In genomic region chr13:109410868-109411267, GRCh38 we compare ENCODE assay signal across 26 cellular contexts.
DNase-seq lines count a peak whose midpoint lies in the region; ATAC-seq, FAIRE-seq and TF ChIP-seq lines count a peak whose summit lies in the region.
"Had no signal": no experiment of that assay in that cellular context is flagged by ENCODE, and none has a peak within 500 bp of the region (broad histone marks: within the 10 kb centered on the region; RNA-seq: fewer than 3 reads in every experiment).

No MANE protein-coding gene starts in this region.

- H2BK120ac ChIP-seq in trophoblast cell (ENCODE audit: insufficient read depth, low read length, poor library complexity) = no peak overlapping the region

- no peak overlapping the region for H3K4ac ChIP-seq in trophoblast cell (ENCODE audit: low read depth, low read length)

- ATAC-seq in GM23338 = no peak
- ATAC-seq: A549 had no signal

- H3K14ac ChIP-seq in trophoblast cell (ENCODE audit: low read length) = no peak overlapping the region

- DNase-seq in GM23338 (ENCODE audit: low spot score) = no peak
- peak; percentile 31 for DNase-seq in cerebellum (ENCODE audit: low spot score)
- DNase-seq in trophoblast cell = no peak
- DNase-seq in BE2C = no peak
- DNase-seq in activated T-cell treated with anti-CD3 and anti-CD28 coated beads, Interleukin-2, amount 50 U/mL, for 24 hours = no peak
- DNase-seq in kidney = no peak
- DNase-seq: AML-193; C1 segment of cervical spinal cord; CD4-positive, alpha-beta memory T cell; CD4-positive, CD25-positive, alpha-beta regulatory T cell; CD8-positive, alpha-beta memory T cell; COR-L47; DMS 273 treated with DMSO at 0.1 percent for 48 hours; DMS153; DMS53; DMS79; DND-41; EL; GF-D8 had no signal

- no peaks in the 10 kb centered on the region for H3K36me3 ChIP-seq in GM23338 (ENCODE audit: insufficient read depth)
- no peaks in the 10 kb centered on the region for H3K36me3 ChIP-seq in trophoblast cell (ENCODE audit: control insufficient read depth in 1 of 2, insufficient read depth in 2 of 2, low read length in 2 of 2)
- no peaks in the 10 kb centered on the region for H3K36me3 ChIP-seq in BE2C
- H3K36me3 ChIP-seq in kidney (ENCODE audit: control insufficient read depth in 1 of 2, insufficient read depth in 2 of 2, low read length in 2 of 2) = no peaks in the 10 kb centered on the region
- H3K36me3 ChIP-seq: BLaER1 had no signal

- no peak overlapping the region for H4K91ac ChIP-seq in trophoblast cell (ENCODE audit: low read depth, low read length)

- H3K4me2 ChIP-seq in GM23338 = no peak overlapping the region
- no peak overlapping the region for H3K4me2 ChIP-seq in trophoblast cell (ENCODE audit: low read length)
- H3K4me2 ChIP-seq: A549, BLaER1 had no signal

- H3K4me1 Mint-ChIP-seq in GM23338 = peaks cover 8% of the 10 kb centered on the region; the same call in 2 of the 3 replicates
- H3K4me1 Mint-ChIP-seq in activated T-cell treated with anti-CD3 and anti-CD28 coated beads, Interleukin-2, amount 50 U/mL, for 24 hours (ENCODE audit: low read depth) = no peaks in the 10 kb centered on the region
- H3K4me1 Mint-ChIP-seq: B cell; CD4-positive, alpha-beta memory T cell; CD4-positive, CD25-positive, alpha-beta regulatory T cell; CD8-positive, alpha-beta memory T cell had no signal

- H3K23ac ChIP-seq in trophoblast cell (ENCODE audit: low read length) = no peak overlapping the region

- intact Hi-C loops in kidney (cut with DNase I) = no loop called here

- H2BK5ac ChIP-seq in trophoblast cell (ENCODE audit: low read depth, low read length, poor library complexity) = peak overlapping the region; percentile 37

- H3K4me3 ChIP-seq in GM23338 (no peak overlapping the region), trophoblast cell (ENCODE audit: low read depth, low read length) (no peak overlapping the region), BE2C (ENCODE audit: low read depth, low read length) (no peak overlapping the region), kidney (ENCODE audit: low read length in 2 of 2) (no peak overlapping the region)
- H3K4me3 ChIP-seq: A549, BLaER1 had no signal

- H2BK12ac ChIP-seq in trophoblast cell (ENCODE audit: low read length) = peak overlapping the region; percentile 10

- H3K27ac Mint-ChIP-seq in GM23338 = no peak overlapping the region
- no peak overlapping the region for H3K27ac Mint-ChIP-seq in activated T-cell treated with anti-CD3 and anti-CD28 coated beads, Interleukin-2, amount 50 U/mL, for 24 hours
- H3K27ac Mint-ChIP-seq: B cell; CD14-positive monocyte; CD4-positive, alpha-beta memory T cell; CD4-positive, CD25-positive, alpha-beta regulatory T cell; CD8-positive, alpha-beta memory T cell had no signal

- no peaks in the 10 kb centered on the region for H3K4me1 ChIP-seq in GM23338 (ENCODE audit: insufficient read depth)
- peaks cover 0 to 2% of the 10 kb centered on the region in 2 experiments for H3K4me1 ChIP-seq in trophoblast cell (ENCODE audit: control insufficient read depth in 1 of 2, insufficient read depth in 2 of 2, low read length in 2 of 2)
- H3K4me1 ChIP-seq in BE2C = peaks cover 22% of the 10 kb centered on the region
- H3K4me1 ChIP-seq in kidney (ENCODE audit: control insufficient read depth in 1 of 2, insufficient read depth in 1 of 2, low read depth in 1 of 2, low read length in 2 of 2) = peaks cover 0 to 2% of the 10 kb centered on the region in 2 donors
- H3K4me1 ChIP-seq: BLaER1 had no signal

- H3K27ac ChIP-seq in GM23338 (ENCODE audit: low read depth) (no peak overlapping the region), trophoblast cell (ENCODE audit: low read depth, low read length) (no peak overlapping the region), kidney (ENCODE audit: low read depth in 2 of 2, low read length in 2 of 2) (no peak overlapping the region)
- H3K27ac ChIP-seq: BLaER1 had no signal

- no peak for TF ChIP-seq CTCF in GM23338 (conservative IDR thresholded peaks at IDR 0.05; ENCODE audit: low read depth in 2 of 2)
- TF ChIP-seq CTCF in BE2C (IDR thresholded peaks at IDR 0.05; ENCODE audit: low read depth, low read length) = no peak
- TF ChIP-seq CTCF in kidney (IDR thresholded peaks at IDR 0.05; ENCODE audit: borderline replicate concordance, extremely low read depth, insufficient read depth) = no peak

- H4K8ac ChIP-seq in trophoblast cell (ENCODE audit: low read depth, low read length) = no peak overlapping the region

- no peak for FAIRE-seq in kidney (lab: Jason Lieb, UNC)
- FAIRE-seq: A549, G401.6, GM12891, GM19239 had no signal

- H3K4me3 Mint-ChIP-seq in GM23338 = no peak overlapping the region
- no peak overlapping the region for H3K4me3 Mint-ChIP-seq in activated T-cell treated with anti-CD3 and anti-CD28 coated beads, Interleukin-2, amount 50 U/mL, for 24 hours
- H3K4me3 Mint-ChIP-seq: B cell; CD14-positive monocyte; CD4-positive, alpha-beta memory T cell; CD4-positive, CD25-positive, alpha-beta regulatory T cell; CD8-positive, alpha-beta memory T cell had no signal

- H2AK5ac ChIP-seq in trophoblast cell (ENCODE audit: low read length) = no peak overlapping the region

- H3K79me2 ChIP-seq in GM23338 (replicated peaks; ENCODE audit: insufficient read depth) = no peaks in the 10 kb centered on the region
- no peaks in the 10 kb centered on the region for H3K79me2 ChIP-seq in trophoblast cell (ENCODE audit: control insufficient read depth, insufficient read depth, low read length, poor library complexity)

- no peak overlapping the region for H3K18ac ChIP-seq in trophoblast cell (ENCODE audit: low read length)

- no peaks in the 10 kb centered on the region for H3K9me3 Mint-ChIP-seq in GM23338
- H3K9me3 Mint-ChIP-seq in activated T-cell treated with anti-CD3 and anti-CD28 coated beads, Interleukin-2, amount 50 U/mL, for 24 hours = no peaks in the 10 kb centered on the region
- H3K9me3 Mint-ChIP-seq: CD14-positive monocyte had no signal

- H3F3A ChIP-seq in GM23338 (replicated peaks; ENCODE audit: low read depth) = no peaks in the 10 kb centered on the region

- H4K20me1 ChIP-seq in GM23338 (replicated peaks; ENCODE audit: insufficient read depth) = no peaks in the 10 kb centered on the region
- H4K20me1 ChIP-seq: BLaER1 had no signal

- H3K36me3 Mint-ChIP-seq in GM23338 (ENCODE audit: low read depth) = no peaks in the 10 kb centered on the region
- H3K36me3 Mint-ChIP-seq in activated T-cell treated with anti-CD3 and anti-CD28 coated beads, Interleukin-2, amount 50 U/mL, for 24 hours (ENCODE audit: low read depth) = no peaks in the 10 kb centered on the region
- H3K36me3 Mint-ChIP-seq: CD14-positive monocyte; CD4-positive, alpha-beta memory T cell; CD4-positive, CD25-positive, alpha-beta regulatory T cell; CD8-positive, alpha-beta memory T cell had no signal

- no peaks in the 10 kb centered on the region for H3K27me3 Mint-ChIP-seq in GM23338 (ENCODE audit: insufficient read depth, low read depth, poor library complexity)
- peaks cover 22% of the 10 kb centered on the region for H3K27me3 Mint-ChIP-seq in activated T-cell treated with anti-CD3 and anti-CD28 coated beads, Interleukin-2, amount 50 U/mL, for 24 hours
- H3K27me3 Mint-ChIP-seq: B cell; CD4-positive, CD25-positive, alpha-beta regulatory T cell had no signal

- no CpG with 5 or more reads among the region's 11 CpGs for WGBS in trophoblast cell (ENCODE audit: extremely low coverage, insufficient coverage, insufficient read length)

- no peaks in the 10 kb centered on the region for H3K27me3 ChIP-seq in GM23338 (ENCODE audit: insufficient read depth)
- no peaks in the 10 kb centered on the region for H3K27me3 ChIP-seq in trophoblast cell (ENCODE audit: insufficient read depth, low read length)
- H3K27me3 ChIP-seq in BE2C = no peaks in the 10 kb centered on the region
- H3K27me3 ChIP-seq: BLaER1 had no signal

- H3K9me3 ChIP-seq in trophoblast cell (ENCODE audit: insufficient read depth, low read depth, low read length) = no peaks in the 10 kb centered on the region
- H3K9me3 ChIP-seq in BE2C = no peaks in the 10 kb centered on the region
- no peaks in the 10 kb centered on the region for H3K9me3 ChIP-seq in kidney (ENCODE audit: control insufficient read depth in 1 of 2, low read length in 2 of 2)
- H3K9me3 ChIP-seq: A549, BLaER1 had no signal

- H2AFZ ChIP-seq in GM23338 (peak overlapping the region; percentile 78; the same call in 1 of the 2 replicates), trophoblast cell (ENCODE audit: insufficient read depth, low read length, poor library complexity) (no peak overlapping the region)

- H3K9ac ChIP-seq in trophoblast cell (ENCODE audit: low read length) = no peak overlapping the region
- no peak overlapping the region for H3K9ac ChIP-seq in kidney (ENCODE audit: low read length in 2 of 2)
- H3K9ac ChIP-seq: BLaER1 had no signal

- no peaks in the 10 kb centered on the region for H3K79me1 ChIP-seq in trophoblast cell (ENCODE audit: low read length)

- H4K12ac ChIP-seq in trophoblast cell (ENCODE audit: low read depth, low read length) = no peak overlapping the region

- no peaks in the 10 kb centered on the region for H3K9me2 ChIP-seq in GM23338 (ENCODE audit: insufficient read depth)

TF ChIP-seq in GM23338, 12 proteins besides CTCF, POLR2A, EP300 and RAD21 (continues in another document):
- TF ChIP-seq, protein P1, sequence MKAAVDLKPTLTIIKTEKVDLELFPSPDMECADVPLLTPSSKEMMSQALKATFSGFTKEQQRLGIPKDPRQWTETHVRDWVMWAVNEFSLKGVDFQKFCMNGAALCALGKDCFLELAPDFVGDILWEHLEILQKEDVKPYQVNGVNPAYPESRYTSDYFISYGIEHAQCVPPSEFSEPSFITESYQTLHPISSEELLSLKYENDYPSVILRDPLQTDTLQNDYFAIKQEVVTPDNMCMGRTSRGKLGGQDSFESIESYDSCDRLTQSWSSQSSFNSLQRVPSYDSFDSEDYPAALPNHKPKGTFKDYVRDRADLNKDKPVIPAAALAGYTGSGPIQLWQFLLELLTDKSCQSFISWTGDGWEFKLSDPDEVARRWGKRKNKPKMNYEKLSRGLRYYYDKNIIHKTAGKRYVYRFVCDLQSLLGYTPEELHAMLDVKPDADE (IDR thresholded peaks at IDR 0.05) = no peak
- TF ChIP-seq NANOG (IDR thresholded peaks at IDR 0.05; ENCODE audit: borderline replicate concordance) (no peak), POLR2AphosphoS5 (IDR thresholded peaks at IDR 0.05; ENCODE audit: low read depth) (no peak), EZH2phosphoT487 (IDR thresholded peaks at IDR 0.05; ENCODE audit: unreplicated experiment) (no peak)
